20 cellular contexts compared by ENCODE assay signal in genomic region chr6:28469153-28469745, GRCh38. TPM values are rescaled to one million over a fixed set of nuclear protein-coding genes. Genes with fewer than 3 reads are reported as not detected.
"Had no signal": no experiment of that assay in that cellular context is flagged by ENCODE, and none has a peak within 500 bp of the region (broad histone marks: within the 10 kb centered on the region; RNA-seq: fewer than 3 reads in every experiment).

No MANE protein-coding gene starts in this region.

RNA-seq across cellular contexts. Expression of gene GPX6, which starts 46.3 kb away (rescaled TPM):
- total RNA-seq: naive thymus-derived CD8-positive, alpha-beta T cell; natural killer cell treated with Interleukin-12 subunit alpha and Interleukin-12 subunit beta and Interleukin-15 and Interleukin-18, amount 100 ng/mL, for 72 hours; neural crest cell; omental fat pad; osteocyte; pancreas; posterior vena cava; pulmonary artery endothelial cell; right atrium auricular region; sciatic nerve; smooth muscle cell; spleen; suprapubic skin; thoracic aorta; thyroid gland; tibial nerve; upper lobe of right lung; urinary bladder; uterus had no signal
- polyA plus RNA-seq: naive thymus-derived CD8-positive, alpha-beta T cell; pancreas; smooth muscle cell; spleen; urinary bladder had no signal

RNA-seq across cellular contexts. Expression of gene GPX5, which starts 56.4 kb away (rescaled TPM):
- total RNA-seq: naive thymus-derived CD8-positive, alpha-beta T cell; natural killer cell treated with Interleukin-12 subunit alpha and Interleukin-12 subunit beta and Interleukin-15 and Interleukin-18, amount 100 ng/mL, for 72 hours; neural crest cell; omental fat pad; osteocyte; pancreas; posterior vena cava; prostate gland; pulmonary artery endothelial cell; right atrium auricular region; sciatic nerve; spleen; suprapubic skin; thoracic aorta; thyroid gland; tibial nerve; upper lobe of right lung; urinary bladder; uterus had no signal
- polyA plus RNA-seq: naive thymus-derived CD8-positive, alpha-beta T cell; pancreas; spleen; urinary bladder had no signal
